ENCODE assay signal across 16 cellular contexts in genomic region chr21:34688145-34688544, GRCh38.
A peak's percentile ranks its signal among the peaks of the same experiment; 100 is the strongest.
DNase-seq lines count a peak whose midpoint lies in the region; ATAC-seq and TF ChIP-seq lines count a peak whose summit lies in the region.
"Had no signal": no experiment of that assay in that cellular context is flagged by ENCODE, and none has a peak within 500 bp of the region (broad histone marks: within the 10 kb centered on the region; RNA-seq: fewer than 3 reads in every experiment).

No MANE protein-coding gene starts in this region.

- DNase-seq in NCI-H187 (lab: John Stamatoyannopoulos, UW) = peak; percentile 23 to 39
- DNase-seq in NCI-H187 treated with DMSO at 0.1 percent for 48 hours (lab: John Stamatoyannopoulos, UW) = no peak
- peak; percentile 10 for DNase-seq in NCI-H2107 treated with DMSO at 0.1 percent for 48 hours (lab: John Stamatoyannopoulos, UW; ENCODE audit: unreplicated experiment)
- peak; percentile 33 to 41 for DNase-seq in cardiac fibroblast (ENCODE audit: low read depth in 2 of 2)
- no peak for DNase-seq in nephron progenitor cell
- DNase-seq in LoVo (ENCODE audit: low spot score) = no peak
- DNase-seq: activated T-cell treated with anti-CD3 and anti-CD28 coated beads, Interleukin-2, amount 50 U/mL, for 24 hours; adrenal gland; Calu3; HCEC 1CT; mesenchymal stem cell; OCI-M1; stomach had no signal

- ATAC-seq in GM18505 (IDR thresholded peaks at IDR 0.05; ENCODE audit: unreplicated experiment) (no peak), GM18519 (IDR thresholded peaks at IDR 0.05; ENCODE audit: low FRiP score, unreplicated experiment) (no peak)

- H3K4me3 Mint-ChIP-seq in nephron progenitor cell = no peak overlapping the region
- H3K4me3 Mint-ChIP-seq: activated T-cell treated with anti-CD3 and anti-CD28 coated beads, Interleukin-2, amount 50 U/mL, for 24 hours had no signal

- H3K4me1 Mint-ChIP-seq in nephron progenitor cell = peaks cover 41% of the 10 kb centered on the region

- peak overlapping the region; percentile 52 for H3K27ac Mint-ChIP-seq in nephron progenitor cell
- H3K27ac Mint-ChIP-seq: activated T-cell treated with anti-CD3 and anti-CD28 coated beads, Interleukin-2, amount 50 U/mL, for 24 hours had no signal

- no peak for TF ChIP-seq POLR2A in GM18505 (IDR thresholded peaks at IDR 0.05; ENCODE audit: borderline replicate concordance, extremely low read depth, insufficient read depth, insufficient read length)

- peaks cover 4% of the 10 kb centered on the region for H3K36me3 Mint-ChIP-seq in nephron progenitor cell (ENCODE audit: low read depth)

- TF ChIP-seq CTCF in cardiac fibroblast (IDR thresholded peaks at IDR 0.05; ENCODE audit: low read depth, low read length) (peak; percentile 65), nephron progenitor cell (IDR thresholded peaks at IDR 0.05) (no peak)

- H3K4me3 ChIP-seq in cardiac fibroblast (replicated peaks in 1 of 2; ENCODE audit: low read depth in 2 of 2, low read length in 2 of 2) = no peak overlapping the region
- H3K4me3 ChIP-seq: adrenal gland, esophagus muscularis mucosa, stomach had no signal

- H3K9me3 Mint-ChIP-seq in nephron progenitor cell = peaks cover 11% of the 10 kb centered on the region
- H3K9me3 Mint-ChIP-seq: activated T-cell treated with anti-CD3 and anti-CD28 coated beads, Interleukin-2, amount 50 U/mL, for 24 hours had no signal

- peaks cover 8% of the 10 kb centered on the region for H3K27me3 Mint-ChIP-seq in nephron progenitor cell (ENCODE audit: low read depth, poor library complexity)

Comparison
In these comparisons a context has a peak if more than half of its experiments do, and no peak if none do; other contexts are left out.
1. DNase-seq: peak in NCI-H187 (2 of 2), NCI-H2107 treated with DMSO at 0.1 percent for 48 hours (single experiment) and cardiac fibroblast (2 of 2); none in NCI-H187 treated with DMSO at 0.1 percent for 48 hours (single experiment), nephron progenitor cell (single experiment) and LoVo (single experiment).